Comparison of ENCODE assay signal across 30 cellular contexts in the genomic region with DNA sequence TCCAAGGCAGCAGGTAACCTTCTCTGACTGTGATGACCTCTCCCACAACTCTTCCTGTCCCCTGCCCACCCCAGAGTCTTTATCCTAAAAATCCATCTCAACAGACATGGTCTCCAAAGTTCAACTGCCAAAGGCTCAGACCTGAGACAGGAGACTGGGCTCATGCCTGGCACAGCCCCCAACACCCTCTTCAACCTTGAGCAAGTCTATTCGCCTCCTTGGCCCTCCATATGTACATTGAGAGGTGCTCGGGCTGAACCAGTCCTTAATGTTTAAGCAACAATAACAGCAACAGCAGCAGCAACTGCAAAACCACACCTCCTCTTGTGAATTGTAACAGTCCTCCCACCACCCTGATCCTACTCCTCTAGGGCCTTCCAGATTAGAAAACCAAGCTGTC. TPM values are rescaled to one million over a fixed set of nuclear protein-coding genes. Genes with fewer than 3 reads are reported as not detected.
"Had no signal": no experiment of that assay in that cellular context is flagged by ENCODE, and none has a peak within 500 bp of the region (broad histone marks: within the 10 kb centered on the region; RNA-seq: fewer than 3 reads in every experiment).

No MANE protein-coding gene starts in this region.

- H3K4me3 ChIP-seq: gastroesophageal sphincter had no signal

- H3K4me1 ChIP-seq: gastroesophageal sphincter had no signal

- H3K9me3 ChIP-seq: gastroesophageal sphincter had no signal

- ATAC-seq: activated T-helper 17 cell treated with anti-CD3 and anti-CD28 coated beads, Interleukin-2, amount 50 U/mL, for 72 hours; effector memory CD8-positive, alpha-beta T cell; esophagus mucosa; gastroesophageal sphincter; WTC11 had no signal

- DNase-seq: activated CD4-positive, alpha-beta memory T cell treated with anti-CD3 and anti-CD28 coated beads, Interleukin-2, amount 10 ng/mL, durations not matched to agents 7 days and 5 days; activated CD4-positive, alpha-beta T cell treated with anti-CD3 and anti-CD28 coated beads for 1 hour; activated CD4-positive, alpha-beta T cell treated with anti-CD3 and anti-CD28 coated beads for 4 hours; activated CD4-positive, alpha-beta T cell treated with anti-CD3 and anti-CD28 coated beads, Interleukin-2, amount 10 ng/mL, durations not matched to agents 7 days and 5 days; activated CD4-positive, alpha-beta T cell treated with anti-CD3 and anti-CD28 coated beads, Interleukin-2, amount 50 U/mL, for 4 hours; activated CD8-positive, alpha-beta memory T cell treated with anti-CD3 and anti-CD28 coated beads, Interleukin-2, amount 50 U/mL, for 48 hours; activated effector memory CD4-positive, alpha-beta T cell treated with Interleukin-2 at 50 U/mL for 16 hours; activated gamma-delta T cell treated with Interleukin-2 at 50 U/mL for 16 hours; activated naive CD4-positive, alpha-beta T cell treated with anti-CD3 and anti-CD28 coated beads, Interleukin-2, amount 50 U/mL, for 16 hours; activated naive CD4-positive, alpha-beta T cell treated with Interleukin-2 at 50 U/mL for 16 hours; activated T-cell treated with anti-CD3 and anti-CD28 coated beads for 4 hours; activated T-cell treated with anti-CD3 and anti-CD28 coated beads, Interleukin-2, amount 50 U/mL, for 24 hours; amniotic stem cell; anterior cingulate cortex; brain microvascular endothelial cell; caudate nucleus; cortex of kidney; dermis blood vessel endothelial cell; effector CD4-positive, alpha-beta T cell; effector memory CD8-positive, alpha-beta T cell; foreskin melanocyte; T-helper 2 cell had no signal

- H3K27ac ChIP-seq: brain microvascular endothelial cell, epithelial cell of prostate, gastroesophageal sphincter had no signal

- H3K27me3 ChIP-seq: brain microvascular endothelial cell had no signal

- H3K36me3 ChIP-seq: brain microvascular endothelial cell, gastroesophageal sphincter had no signal

RNA-seq across cellular contexts. Expression of gene FAM3D, which starts 9.9 kb away (rescaled TPM):
- total RNA-seq: activated CD4-positive, alpha-beta memory T cell treated with anti-CD3 and anti-CD28 coated beads, Interleukin-2, amount 10 ng/mL, durations not matched to agents 7 days and 5 days; activated CD4-positive, alpha-beta T cell treated with anti-CD3 and anti-CD28 coated beads, Interleukin-2, amount 10 ng/mL, durations not matched to agents 7 days and 5 days; activated T-helper 17 cell treated with anti-CD3 and anti-CD28 coated beads, Interleukin-2, amount 50 U/mL, for 72 hours; astrocyte; chondrocyte; T-helper 1 cell treated with Interleukin-12 subunit alpha and Interleukin-12 subunit beta and Interleukin-4 antibody, amounts not matched to agents 30 ng/mL and 1 ng/mL, for 36 hours had no signal
